In the genomic region with DNA sequence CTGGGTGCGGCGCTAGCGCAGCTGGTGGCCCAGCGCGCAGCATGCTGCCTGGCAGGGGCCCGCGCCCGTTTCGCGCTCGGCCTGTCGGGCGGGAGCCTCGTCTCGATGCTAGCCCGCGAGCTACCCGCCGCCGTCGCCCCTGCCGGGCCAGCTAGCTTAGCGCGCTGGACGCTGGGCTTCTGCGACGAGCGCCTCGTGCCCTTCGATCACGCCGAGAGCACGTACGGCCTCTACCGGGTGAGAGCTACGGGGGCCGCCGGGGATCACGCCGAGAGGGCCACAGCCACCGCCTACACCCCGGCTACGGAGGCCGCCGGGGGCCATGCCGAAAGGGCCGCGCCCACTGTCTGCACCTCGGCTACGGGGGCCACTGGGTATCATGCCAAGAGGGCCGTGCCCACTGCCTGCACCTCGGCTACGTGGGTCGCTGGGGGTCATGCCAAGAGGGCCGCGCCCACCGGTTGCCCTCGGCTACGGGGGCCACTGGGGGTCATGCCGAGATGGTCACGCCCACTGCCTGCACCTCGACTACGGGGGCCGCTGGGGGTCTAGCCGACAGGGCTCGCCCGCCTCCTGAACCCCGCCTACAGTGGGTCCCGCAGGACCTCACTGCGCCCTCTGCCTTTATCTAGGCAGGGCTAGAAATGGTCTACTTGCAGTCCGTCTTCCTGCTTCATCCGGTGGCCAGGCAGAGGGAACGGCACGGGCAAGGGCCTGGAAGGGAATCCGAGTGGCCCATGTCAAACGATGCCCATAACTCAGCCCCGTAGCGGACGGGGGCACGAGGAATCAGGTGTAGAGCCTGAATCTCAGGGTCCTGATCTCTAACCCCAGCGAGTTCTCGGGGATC, we compare ENCODE assay signal across 1 cellular context.
TF ChIP-seq lines count a peak whose summit lies in the region.

No MANE protein-coding gene starts in this region.

TF ChIP-seq in K562, 482 proteins besides CTCF, POLR2A, EP300 and RAD21 (continued from another document and continues in another):
- TF ChIP-seq, protein P1, sequence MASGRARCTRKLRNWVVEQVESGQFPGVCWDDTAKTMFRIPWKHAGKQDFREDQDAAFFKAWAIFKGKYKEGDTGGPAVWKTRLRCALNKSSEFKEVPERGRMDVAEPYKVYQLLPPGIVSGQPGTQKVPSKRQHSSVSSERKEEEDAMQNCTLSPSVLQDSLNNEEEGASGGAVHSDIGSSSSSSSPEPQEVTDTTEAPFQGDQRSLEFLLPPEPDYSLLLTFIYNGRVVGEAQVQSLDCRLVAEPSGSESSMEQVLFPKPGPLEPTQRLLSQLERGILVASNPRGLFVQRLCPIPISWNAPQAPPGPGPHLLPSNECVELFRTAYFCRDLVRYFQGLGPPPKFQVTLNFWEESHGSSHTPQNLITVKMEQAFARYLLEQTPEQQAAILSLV (tag; IDR thresholded peaks at IDR 0.05), result no peak
- TF ChIP-seq HDAC6 (IDR thresholded peaks at IDR 0.05; ENCODE audit: low read depth, low read length) (no peak), ZNF586 (CRISPR knock-in tag; conservative IDR thresholded peaks at IDR 0.05) (no peak), CBFA2T3 (IDR thresholded peaks at IDR 0.05) (0 out of 2 replicates have a peak, but pooled peaks have one; percentile 9), ZFP1 (CRISPR knock-in tag; IDR thresholded peaks at IDR 0.05) (no peak), SLC30A9 (CRISPR knock-in tag; IDR thresholded peaks at IDR 0.05) (no peak), FOXA1 (IDR thresholded peaks at IDR 0.05; ENCODE audit: borderline replicate concordance) (no peak), ZNF584 (CRISPR knock-in tag; IDR thresholded peaks at IDR 0.05; ENCODE audit: low read depth) (no peak), CHD2 (IDR thresholded peaks at IDR 0.05; ENCODE audit: low read depth, low read length) (no peak), SMAD2 (IDR thresholded peaks at IDR 0.05; ENCODE audit: low read depth, low read length) (no peak), LCOR (CRISPR knock-in tag; IDR thresholded peaks at IDR 0.05) (0 out of 2 replicates have a peak, but pooled peaks have one; percentile 35), ZNF436 (CRISPR knock-in tag; IDR thresholded peaks at IDR 0.05) (no peak), KDM5B (IDR thresholded peaks at IDR 0.05; ENCODE audit: insufficient replicate concordance, low read depth, low read length) (no peak), FOXA3 (CRISPR knock-in tag; conservative IDR thresholded peaks at IDR 0.05 in 1 of 2, IDR thresholded peaks at IDR 0.05 in 1 of 2) (0 out of 4 replicates have a peak, but pooled peaks of 1 of the 2 experiments have one; percentile 38)
- TF ChIP-seq, protein P2, sequence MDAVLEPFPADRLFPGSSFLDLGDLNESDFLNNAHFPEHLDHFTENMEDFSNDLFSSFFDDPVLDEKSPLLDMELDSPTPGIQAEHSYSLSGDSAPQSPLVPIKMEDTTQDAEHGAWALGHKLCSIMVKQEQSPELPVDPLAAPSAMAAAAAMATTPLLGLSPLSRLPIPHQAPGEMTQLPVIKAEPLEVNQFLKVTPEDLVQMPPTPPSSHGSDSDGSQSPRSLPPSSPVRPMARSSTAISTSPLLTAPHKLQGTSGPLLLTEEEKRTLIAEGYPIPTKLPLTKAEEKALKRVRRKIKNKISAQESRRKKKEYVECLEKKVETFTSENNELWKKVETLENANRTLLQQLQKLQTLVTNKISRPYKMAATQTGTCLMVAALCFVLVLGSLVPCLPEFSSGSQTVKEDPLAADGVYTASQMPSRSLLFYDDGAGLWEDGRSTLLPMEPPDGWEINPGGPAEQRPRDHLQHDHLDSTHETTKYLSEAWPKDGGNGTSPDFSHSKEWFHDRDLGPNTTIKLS (IDR thresholded peaks at IDR 0.05; ENCODE audit: borderline replicate concordance, low read depth), result peak; percentile 71; the same call in 1 of the 2 replicates
- TF ChIP-seq, protein P3, sequence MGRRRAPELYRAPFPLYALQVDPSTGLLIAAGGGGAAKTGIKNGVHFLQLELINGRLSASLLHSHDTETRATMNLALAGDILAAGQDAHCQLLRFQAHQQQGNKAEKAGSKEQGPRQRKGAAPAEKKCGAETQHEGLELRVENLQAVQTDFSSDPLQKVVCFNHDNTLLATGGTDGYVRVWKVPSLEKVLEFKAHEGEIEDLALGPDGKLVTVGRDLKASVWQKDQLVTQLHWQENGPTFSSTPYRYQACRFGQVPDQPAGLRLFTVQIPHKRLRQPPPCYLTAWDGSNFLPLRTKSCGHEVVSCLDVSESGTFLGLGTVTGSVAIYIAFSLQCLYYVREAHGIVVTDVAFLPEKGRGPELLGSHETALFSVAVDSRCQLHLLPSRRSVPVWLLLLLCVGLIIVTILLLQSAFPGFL (CRISPR knock-in tag; IDR thresholded peaks at IDR 0.05), result no peak
- TF ChIP-seq, protein P4, sequence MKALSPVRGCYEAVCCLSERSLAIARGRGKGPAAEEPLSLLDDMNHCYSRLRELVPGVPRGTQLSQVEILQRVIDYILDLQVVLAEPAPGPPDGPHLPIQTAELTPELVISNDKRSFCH (CRISPR knock-in tag; IDR thresholded peaks at IDR 0.05), result no peak
- TF ChIP-seq, protein P4 (tag; IDR thresholded peaks at IDR 0.05), result peak; percentile 79; the same call in 1 of the 2 replicates
- TF ChIP-seq, protein P5, sequence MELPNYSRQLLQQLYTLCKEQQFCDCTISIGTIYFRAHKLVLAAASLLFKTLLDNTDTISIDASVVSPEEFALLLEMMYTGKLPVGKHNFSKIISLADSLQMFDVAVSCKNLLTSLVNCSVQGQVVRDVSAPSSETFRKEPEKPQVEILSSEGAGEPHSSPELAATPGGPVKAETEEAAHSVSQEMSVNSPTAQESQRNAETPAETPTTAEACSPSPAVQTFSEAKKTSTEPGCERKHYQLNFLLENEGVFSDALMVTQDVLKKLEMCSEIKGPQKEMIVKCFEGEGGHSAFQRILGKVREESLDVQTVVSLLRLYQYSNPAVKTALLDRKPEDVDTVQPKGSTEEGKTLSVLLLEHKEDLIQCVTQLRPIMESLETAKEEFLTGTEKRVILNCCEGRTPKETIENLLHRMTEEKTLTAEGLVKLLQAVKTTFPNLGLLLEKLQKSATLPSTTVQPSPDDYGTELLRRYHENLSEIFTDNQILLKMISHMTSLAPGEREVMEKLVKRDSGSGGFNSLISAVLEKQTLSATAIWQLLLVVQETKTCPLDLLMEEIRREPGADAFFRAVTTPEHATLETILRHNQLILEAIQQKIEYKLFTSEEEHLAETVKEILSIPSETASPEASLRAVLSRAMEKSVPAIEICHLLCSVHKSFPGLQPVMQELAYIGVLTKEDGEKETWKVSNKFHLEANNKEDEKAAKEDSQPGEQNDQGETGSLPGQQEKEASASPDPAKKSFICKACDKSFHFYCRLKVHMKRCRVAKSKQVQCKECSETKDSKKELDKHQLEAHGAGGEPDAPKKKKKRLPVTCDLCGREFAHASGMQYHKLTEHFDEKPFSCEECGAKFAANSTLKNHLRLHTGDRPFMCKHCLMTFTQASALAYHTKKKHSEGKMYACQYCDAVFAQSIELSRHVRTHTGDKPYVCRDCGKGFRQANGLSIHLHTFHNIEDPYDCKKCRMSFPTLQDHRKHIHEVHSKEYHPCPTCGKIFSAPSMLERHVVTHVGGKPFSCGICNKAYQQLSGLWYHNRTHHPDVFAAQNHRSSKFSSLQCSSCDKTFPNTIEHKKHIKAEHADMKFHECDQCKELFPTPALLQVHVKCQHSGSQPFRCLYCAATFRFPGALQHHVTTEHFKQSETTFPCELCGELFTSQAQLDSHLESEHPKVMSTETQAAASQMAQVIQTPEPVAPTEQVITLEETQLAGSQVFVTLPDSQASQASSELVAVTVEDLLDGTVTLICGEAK (IDR thresholded peaks at IDR 0.05), result no peak
- TF ChIP-seq, protein P5 (CRISPR knock-in tag; IDR thresholded peaks at IDR 0.05), result no peak
- TF ChIP-seq, protein P6, sequence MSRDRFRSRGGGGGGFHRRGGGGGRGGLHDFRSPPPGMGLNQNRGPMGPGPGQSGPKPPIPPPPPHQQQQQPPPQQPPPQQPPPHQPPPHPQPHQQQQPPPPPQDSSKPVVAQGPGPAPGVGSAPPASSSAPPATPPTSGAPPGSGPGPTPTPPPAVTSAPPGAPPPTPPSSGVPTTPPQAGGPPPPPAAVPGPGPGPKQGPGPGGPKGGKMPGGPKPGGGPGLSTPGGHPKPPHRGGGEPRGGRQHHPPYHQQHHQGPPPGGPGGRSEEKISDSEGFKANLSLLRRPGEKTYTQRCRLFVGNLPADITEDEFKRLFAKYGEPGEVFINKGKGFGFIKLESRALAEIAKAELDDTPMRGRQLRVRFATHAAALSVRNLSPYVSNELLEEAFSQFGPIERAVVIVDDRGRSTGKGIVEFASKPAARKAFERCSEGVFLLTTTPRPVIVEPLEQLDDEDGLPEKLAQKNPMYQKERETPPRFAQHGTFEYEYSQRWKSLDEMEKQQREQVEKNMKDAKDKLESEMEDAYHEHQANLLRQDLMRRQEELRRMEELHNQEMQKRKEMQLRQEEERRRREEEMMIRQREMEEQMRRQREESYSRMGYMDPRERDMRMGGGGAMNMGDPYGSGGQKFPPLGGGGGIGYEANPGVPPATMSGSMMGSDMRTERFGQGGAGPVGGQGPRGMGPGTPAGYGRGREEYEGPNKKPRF (IDR thresholded peaks at IDR 0.05; ENCODE audit: low read depth, low read length), result no peak
- TF ChIP-seq, protein P7, sequence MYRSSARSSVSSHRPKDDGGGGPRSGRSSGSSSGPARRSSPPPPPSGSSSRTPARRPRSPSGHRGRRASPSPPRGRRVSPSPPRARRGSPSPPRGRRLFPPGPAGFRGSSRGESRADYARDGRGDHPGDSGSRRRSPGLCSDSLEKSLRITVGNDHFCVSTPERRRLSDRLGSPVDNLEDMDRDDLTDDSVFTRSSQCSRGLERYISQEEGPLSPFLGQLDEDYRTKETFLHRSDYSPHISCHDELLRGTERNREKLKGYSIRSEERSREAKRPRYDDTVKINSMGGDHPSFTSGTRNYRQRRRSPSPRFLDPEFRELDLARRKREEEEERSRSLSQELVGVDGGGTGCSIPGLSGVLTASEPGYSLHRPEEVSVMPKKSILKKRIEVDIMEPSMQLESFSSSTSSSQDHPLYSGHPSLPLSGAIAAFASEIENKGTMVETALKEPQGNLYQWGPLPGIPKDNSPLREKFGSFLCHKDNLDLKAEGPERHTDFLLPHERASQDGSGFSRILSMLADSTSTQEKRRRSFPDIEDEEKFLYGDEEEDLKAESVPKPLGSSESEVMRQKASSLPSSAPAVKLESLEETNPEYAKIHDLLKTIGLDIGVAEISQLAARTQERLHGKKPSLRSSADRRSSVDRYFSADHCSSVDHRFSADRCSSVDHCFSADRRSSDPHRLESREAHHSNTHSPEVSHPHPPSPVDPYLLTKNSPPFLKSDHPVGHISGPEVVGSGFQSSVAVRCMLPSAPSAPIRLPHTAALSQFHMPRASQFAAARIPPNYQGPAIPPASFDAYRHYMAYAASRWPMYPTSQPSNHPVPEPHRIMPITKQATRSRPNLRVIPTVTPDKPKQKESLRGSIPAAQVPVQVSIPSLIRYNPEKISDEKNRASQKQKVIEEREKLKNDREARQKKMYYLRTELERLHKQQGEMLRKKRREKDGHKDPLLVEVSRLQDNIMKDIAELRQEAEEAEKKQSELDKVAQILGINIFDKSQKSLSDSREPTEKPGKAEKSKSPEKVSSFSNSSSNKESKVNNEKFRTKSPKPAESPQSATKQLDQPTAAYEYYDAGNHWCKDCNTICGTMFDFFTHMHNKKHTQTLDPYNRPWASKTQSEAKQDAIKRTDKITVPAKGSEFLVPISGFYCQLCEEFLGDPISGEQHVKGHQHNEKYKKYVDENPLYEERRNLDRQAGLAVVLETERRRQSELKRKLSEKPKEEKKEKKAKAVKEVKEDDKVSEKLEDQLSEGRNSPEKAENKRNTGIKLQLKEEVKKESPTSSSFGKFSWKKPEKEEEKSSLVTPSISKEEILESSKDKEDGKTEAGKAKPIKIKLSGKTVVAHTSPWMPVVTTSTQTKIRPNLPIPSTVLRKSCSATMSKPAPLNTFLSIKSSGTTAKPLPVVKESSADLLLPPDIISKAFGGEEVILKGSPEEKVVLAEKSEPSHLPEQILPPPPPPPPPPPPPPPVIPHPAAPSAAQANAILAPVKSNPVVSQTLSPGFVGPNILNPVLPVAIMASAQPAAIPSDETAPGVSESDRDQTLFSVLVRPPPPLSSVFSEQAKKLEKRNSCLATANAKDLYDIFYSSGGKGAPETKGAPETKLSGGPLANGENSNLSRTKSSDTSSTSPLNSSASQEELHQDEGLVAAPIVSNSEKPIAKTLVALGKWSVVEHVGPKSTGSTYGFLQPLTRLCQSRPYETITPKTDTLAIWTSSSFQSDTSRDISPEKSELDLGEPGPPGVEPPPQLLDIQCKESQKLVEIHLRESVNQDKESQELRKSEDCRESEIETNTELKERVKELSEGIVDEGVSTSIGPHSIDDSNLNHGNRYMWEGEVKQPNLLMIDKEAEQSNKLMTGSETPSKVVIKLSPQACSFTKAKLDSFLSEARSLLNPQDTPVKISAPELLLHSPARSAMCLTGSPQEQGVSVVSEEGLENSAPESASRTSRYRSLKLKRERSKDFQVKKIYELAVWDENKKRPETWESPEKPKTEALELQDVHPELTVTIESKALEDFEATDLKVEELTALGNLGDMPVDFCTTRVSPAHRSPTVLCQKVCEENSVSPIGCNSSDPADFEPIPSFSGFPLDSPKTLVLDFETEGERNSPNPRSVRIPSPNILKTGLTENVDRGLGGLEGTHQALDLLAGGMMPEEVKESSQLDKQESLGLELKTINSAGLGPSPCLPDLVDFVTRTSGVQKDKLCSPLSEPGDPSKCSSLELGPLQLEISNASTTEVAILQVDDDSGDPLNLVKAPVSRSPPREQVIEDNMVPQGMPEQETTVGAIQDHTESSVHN (IDR thresholded peaks at IDR 0.05; ENCODE audit: borderline replicate concordance in 1 of 2, low read depth in 1 of 2), result no peak
